ENCODE assay signal across 1 cellular context in genomic region chr17:2853722-2854580, GRCh38.
TF ChIP-seq lines count a peak whose summit lies in the region.

No MANE protein-coding gene starts in this region.

TF ChIP-seq in A549, 52 proteins besides CTCF, POLR2A, EP300 and RAD21 (continued from another document):
- TF ChIP-seq RFX5 (IDR thresholded peaks at IDR 0.05), result no peak
- no peak for TF ChIP-seq CHD4 (IDR thresholded peaks at IDR 0.05; ENCODE audit: borderline replicate concordance)
- no peak for TF ChIP-seq ZFP36 (IDR thresholded peaks at IDR 0.05; ENCODE audit: borderline replicate concordance, partially characterized antibody)
- TF ChIP-seq MAX (IDR thresholded peaks at IDR 0.05), result peak; percentile 57
